ENCODE assay signal across 9 cellular contexts in the genomic region with DNA sequence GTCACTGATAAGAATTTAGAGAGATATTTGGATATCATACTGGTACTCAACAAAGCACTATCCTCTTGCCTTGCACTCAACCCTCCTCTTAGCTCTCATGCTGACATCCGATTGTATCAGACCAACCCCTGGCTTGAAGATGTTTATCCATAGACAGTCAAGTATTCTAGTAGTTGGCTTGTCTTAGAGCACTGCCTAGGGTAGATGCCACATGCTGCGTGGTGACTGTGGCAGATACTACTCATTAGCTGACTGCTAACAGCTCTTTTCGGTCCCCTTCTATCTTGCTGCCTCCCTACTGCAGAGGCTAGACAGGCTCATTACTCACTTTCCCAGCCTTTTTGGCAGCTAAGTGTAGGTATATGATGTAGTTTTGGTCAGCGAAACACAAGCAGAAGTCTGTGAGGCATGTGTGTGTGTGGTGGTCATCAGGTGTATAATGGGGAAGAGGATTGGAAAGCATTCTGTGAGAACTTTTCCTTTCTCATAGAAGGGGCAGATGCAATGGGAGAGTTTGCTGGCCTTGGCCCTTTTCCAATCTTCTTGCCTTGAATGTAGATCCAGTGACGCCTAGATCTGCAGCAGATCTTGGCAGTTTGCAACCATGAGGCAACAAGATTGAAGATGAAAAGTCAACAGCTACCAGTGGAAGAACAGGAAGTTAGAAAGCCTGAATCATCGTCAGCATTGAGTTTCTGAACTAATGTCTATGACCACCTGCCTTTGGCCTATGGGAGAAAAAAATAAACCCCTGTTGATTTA. TPM values are rescaled to one million over a fixed set of nuclear protein-coding genes. Genes with fewer than 3 reads are reported as not detected.
DNase-seq lines count a peak whose midpoint lies in the region; ATAC-seq and TF ChIP-seq lines count a peak whose summit lies in the region.
"Had no signal": no experiment of that assay in that cellular context is flagged by ENCODE, and none has a peak within 500 bp of the region (broad histone marks: within the 10 kb centered on the region; RNA-seq: fewer than 3 reads in every experiment).

No MANE protein-coding gene starts in this region.

- 93 to 100% methylated on average over 5 to 6 of the region's 6 CpGs for WGBS in endodermal cell (ENCODE audit: insufficient coverage in 1 of 2, insufficient read length in 1 of 2), 2 experiments

- H3K27ac ChIP-seq in DND-41 (ENCODE audit: low read length): peak overlapping the region; percentile 20; the same call in 1 of the 2 replicates
- H3K27ac ChIP-seq in neutrophil: peak overlapping the region; percentile 100
- no peak overlapping the region for H3K27ac ChIP-seq in endodermal cell (ENCODE audit: low read depth, low read length)

- H3K27me3 Mint-ChIP-seq in chondrocyte (ENCODE audit: low read depth) (no peaks in the 10 kb centered on the region), endodermal cell (ENCODE audit: insufficient read depth) (no peaks in the 10 kb centered on the region)
- H3K27me3 Mint-ChIP-seq in activated naive CD4-positive, alpha-beta T cell treated with anti-CD3 and anti-CD28 coated beads, Interleukin-2, amount 10 ng/mL, durations not matched to agents 7 days and 5 days: peaks cover 3% of the 10 kb centered on the region

- H3K79me2 ChIP-seq in DND-41 (ENCODE audit: insufficient read depth, low read length): peaks cover 6% of the 10 kb centered on the region

- H3K4me3 Mint-ChIP-seq in chondrocyte (ENCODE audit: unreplicated experiment): no peak overlapping the region
- H3K4me3 Mint-ChIP-seq in endodermal cell: no peak overlapping the region
- H3K4me3 Mint-ChIP-seq in activated naive CD4-positive, alpha-beta T cell treated with anti-CD3 and anti-CD28 coated beads, Interleukin-2, amount 10 ng/mL, durations not matched to agents 7 days and 5 days: no peak overlapping the region

- H3K27me3 ChIP-seq in DND-41 (ENCODE audit: insufficient read depth, low read length, poor library complexity) (no peaks in the 10 kb centered on the region), neutrophil (no peaks in the 10 kb centered on the region), H7 (ENCODE audit: control insufficient read depth, insufficient read depth, low read length) (no peaks in the 10 kb centered on the region), endodermal cell (ENCODE audit: control insufficient read depth, insufficient read depth, low read length, poor library complexity, severe bottlenecking) (no peaks in the 10 kb centered on the region)

- no peaks in the 10 kb centered on the region for H3K9me3 Mint-ChIP-seq in chondrocyte (ENCODE audit: low read depth)
- H3K9me3 Mint-ChIP-seq in endodermal cell: no peaks in the 10 kb centered on the region
- H3K9me3 Mint-ChIP-seq in activated naive CD4-positive, alpha-beta T cell treated with anti-CD3 and anti-CD28 coated beads, Interleukin-2, amount 10 ng/mL, durations not matched to agents 7 days and 5 days: no peaks in the 10 kb centered on the region

- H3K9ac ChIP-seq in DND-41 (ENCODE audit: low read depth, low read length) (no peak overlapping the region), endodermal cell (ENCODE audit: extremely low read depth, low read length, poor library complexity, severe bottlenecking) (no peak overlapping the region)

- no peak for ATAC-seq in DND-41 (ENCODE audit: insufficient read depth, low read depth)

- H3K4me3 ChIP-seq in DND-41 (ENCODE audit: low read depth in 1 of 2, low read length in 2 of 2): no peak overlapping the region
- peak overlapping the region; percentile 44 to 92 for H3K4me3 ChIP-seq in neutrophil (ENCODE audit: low read depth in 1 of 2, low read length in 1 of 2)
- no peak overlapping the region for H3K4me3 ChIP-seq in H7 (ENCODE audit: insufficient read depth, low read depth, low read length)
- H3K4me3 ChIP-seq in endodermal cell (ENCODE audit: low read length): no peak overlapping the region

- 0 out of 2 replicates have a peak overlapping the region, but pooled peaks have one; percentile 19 for H2AFZ ChIP-seq in DND-41 (ENCODE audit: low read depth, low read length)

- DNase-seq in DND-41: no peak
- peak; percentile 67 to 96 for DNase-seq in NOMO-1 (lab: John Stamatoyannopoulos, UW; ENCODE audit: unreplicated experiment in 2 of 2)
- no peak for DNase-seq in chondrocyte (ENCODE audit: low spot score)
- no peak for DNase-seq in H7
- no peak for DNase-seq in endodermal cell
- DNase-seq in activated naive CD4-positive, alpha-beta T cell treated with anti-CD3 and anti-CD28 coated beads, Interleukin-2, amount 10 ng/mL, durations not matched to agents 7 days and 5 days: no peak
- DNase-seq in activated effector memory CD4-positive, alpha-beta T cell treated with anti-CD3 and anti-CD28 coated beads, Interleukin-2, amount 50 U/mL, for 16 hours: no peak
- DNase-seq: activated CD4-positive, alpha-beta T cell treated with anti-CD3 and anti-CD28 coated beads for 4 hours had no signal

- H4K20me1 ChIP-seq in DND-41 (ENCODE audit: insufficient read depth, low read length): no peaks in the 10 kb centered on the region

- H3K4me1 Mint-ChIP-seq in chondrocyte (ENCODE audit: low read depth) (peaks cover 42% of the 10 kb centered on the region), endodermal cell (peaks cover 14% of the 10 kb centered on the region)
- H3K4me1 Mint-ChIP-seq in activated naive CD4-positive, alpha-beta T cell treated with anti-CD3 and anti-CD28 coated beads, Interleukin-2, amount 10 ng/mL, durations not matched to agents 7 days and 5 days: peaks cover 40% of the 10 kb centered on the region

- no peak for TF ChIP-seq CTCF in DND-41 (IDR thresholded peaks at IDR 0.05; ENCODE audit: borderline replicate concordance, extremely low read depth, low read length, poor library complexity, severe bottlenecking)
- no peak for TF ChIP-seq CTCF in chondrocyte (IDR thresholded peaks at IDR 0.05)
- peak; percentile 32 for TF ChIP-seq CTCF in neutrophil (IDR thresholded peaks at IDR 0.05)
- TF ChIP-seq CTCF in endodermal cell (conservative IDR thresholded peaks at IDR 0.05): no peak

- H3K36me3 Mint-ChIP-seq in chondrocyte (ENCODE audit: low read depth) (no peaks in the 10 kb centered on the region), endodermal cell (ENCODE audit: low read depth) (no peaks in the 10 kb centered on the region)
- H3K36me3 Mint-ChIP-seq in activated naive CD4-positive, alpha-beta T cell treated with anti-CD3 and anti-CD28 coated beads, Interleukin-2, amount 10 ng/mL, durations not matched to agents 7 days and 5 days: no peaks in the 10 kb centered on the region

- H3K36me3 ChIP-seq in DND-41 (ENCODE audit: insufficient read depth, low read length) (no peaks in the 10 kb centered on the region), neutrophil (no peaks in the 10 kb centered on the region), H7 (replicated peaks; ENCODE audit: control insufficient read depth, insufficient read depth, low read length) (no peaks in the 10 kb centered on the region), endodermal cell (ENCODE audit: control insufficient read depth, insufficient read depth, low read length) (no peaks in the 10 kb centered on the region)

- H3K9me3 ChIP-seq in DND-41 (ENCODE audit: insufficient read depth, low read length, severe bottlenecking) (no peaks in the 10 kb centered on the region), neutrophil (no peaks in the 10 kb centered on the region), endodermal cell (ENCODE audit: control insufficient read depth, low read length) (no peaks in the 10 kb centered on the region)

- CTCF ChIA-PET in activated naive CD4-positive, alpha-beta T cell treated with anti-CD3 and anti-CD28 coated beads, Interleukin-2, amount 10 ng/mL, durations not matched to agents 7 days and 5 days (lab: Charles Lee): interaction anchor here (0.7 to 1.1 kb wide), 3 partner anchors 8 to 366 kb away, joined by 3 read pairs; no protein-coding TSS in a partner anchor

- H3K27ac Mint-ChIP-seq in chondrocyte (ENCODE audit: unreplicated experiment): peak overlapping the region; percentile 67
- no peak overlapping the region for H3K27ac Mint-ChIP-seq in endodermal cell
- H3K27ac Mint-ChIP-seq in activated naive CD4-positive, alpha-beta T cell treated with anti-CD3 and anti-CD28 coated beads, Interleukin-2, amount 10 ng/mL, durations not matched to agents 7 days and 5 days: no peak overlapping the region

- peaks cover 20% of the 10 kb centered on the region for H3K4me1 ChIP-seq in DND-41 (ENCODE audit: insufficient read depth, low read length)
- H3K4me1 ChIP-seq in neutrophil (ENCODE audit: control insufficient read depth in 1 of 2, insufficient read depth in 1 of 2, low read depth in 1 of 2, low read length in 1 of 2): peaks cover 74 to 75% of the 10 kb centered on the region in 2 experiments
- no peaks in the 10 kb centered on the region for H3K4me1 ChIP-seq in endodermal cell (ENCODE audit: control insufficient read depth, insufficient read depth, low read length)

- no peak overlapping the region for H3K4me2 ChIP-seq in DND-41 (ENCODE audit: insufficient read depth, low read length)

RNA-seq across cellular contexts. Expression of gene IFNGR1, which starts 4.4 kb away (rescaled TPM):
- 29.1 to 52.7 TPM (median 51.8 TPM) in 3 replicates for total RNA-seq in chondrocyte
- total RNA-seq in H7 (2014; rRNA removed; shearing (Covaris generic)): 21.8 and 24.7 TPM in 2 replicates
- total RNA-seq in endodermal cell: 10 to 100 TPM; 23.7 to 30.2 TPM
- 38.7 TPM for polyA plus RNA-seq in endodermal cell (2013, experiment 1 of 2)
- polyA plus RNA-seq in endodermal cell (2013, experiment 2 of 2): 34.8 TPM

RNA-seq across cellular contexts. Expression of gene IL22RA2, which starts 50.1 kb away (rescaled TPM):
- total RNA-seq in chondrocyte (not detected in 3 replicates), endodermal cell (not detected)
- not detected in 2 replicates for total RNA-seq in H7 (2014; rRNA removed; shearing (Covaris generic))
- polyA plus RNA-seq in endodermal cell (2013, experiment 1 of 2): not detected
- polyA plus RNA-seq in endodermal cell (2013, experiment 2 of 2): not detected

Comparison
In these comparisons a context has a peak if more than half of its experiments do, and no peak if none do; other contexts are left out.
1. DNase-seq: peak in NOMO-1 (2 of 2); none in DND-41 (single experiment), chondrocyte (single experiment), H7 (single experiment), endodermal cell (single experiment), activated naive CD4-positive, alpha-beta T cell treated with anti-CD3 and anti-CD28 coated beads, Interleukin-2, amount 10 ng/mL, durations not matched to agents 7 days and 5 days (single experiment) and activated effector memory CD4-positive, alpha-beta T cell treated with anti-CD3 and anti-CD28 coated beads, Interleukin-2, amount 50 U/mL, for 16 hours (single experiment).
2. H3K4me3 ChIP-seq: peak in neutrophil (2 of 2); none in DND-41 (0 of 2), H7 (single experiment) and endodermal cell (single experiment).